Comparison of ENCODE assay signal across 9 cellular contexts in genomic region chr6:96836579-96837137, GRCh38. TPM values are rescaled to one million over a fixed set of nuclear protein-coding genes. Genes with fewer than 3 reads are reported as not detected.
DNase-seq lines count a peak whose midpoint lies in the region; ATAC-seq, FAIRE-seq and TF ChIP-seq lines count a peak whose summit lies in the region.
"Had no signal": no experiment of that assay in that cellular context is flagged by ENCODE, and none has a peak within 500 bp of the region (broad histone marks: within the 10 kb centered on the region; RNA-seq: fewer than 3 reads in every experiment).

No MANE protein-coding gene starts in this region.

- H3K9me3 ChIP-seq in HEK293 (ENCODE audit: control insufficient read depth, insufficient read depth, low read depth, low read length) (no peaks in the 10 kb centered on the region), K562 (replicated peaks; ENCODE audit: control insufficient read depth, insufficient read depth, low read depth, low read length) (no peaks in the 10 kb centered on the region), kidney (ENCODE audit: control insufficient read depth in 1 of 2, low read length in 2 of 2) (no peaks in the 10 kb centered on the region)

- no peaks in the 10 kb centered on the region for H3K9me3 Mint-ChIP-seq in activated CD8-positive, alpha-beta memory T cell treated with anti-CD3 and anti-CD28 coated beads, Interleukin-2, amount 10 ng/mL, durations not matched to agents 7 days and 5 days (ENCODE audit: low read depth)
- H3K9me3 Mint-ChIP-seq in stimulated activated naive CD8-positive, alpha-beta T cell treated with anti-CD3 and anti-CD28 coated beads, Interleukin-15, Interleukin-2, amounts not matched to agents 100 ng/mL and 50 ng/mL, for 24 hours = no peaks in the 10 kb centered on the region

- H3K4me2 ChIP-seq in K562 (ENCODE audit: insufficient read depth, low read length) = peak overlapping the region; percentile 90

- DNase-seq in activated CD8-positive, alpha-beta memory T cell treated with anti-CD3 and anti-CD28 coated beads, Interleukin-2, amount 10 ng/mL, durations not matched to agents 7 days and 5 days = no peak
- no peak for DNase-seq in activated CD8-positive, alpha-beta memory T cell treated with anti-CD3 and anti-CD28 coated beads for 24 hours
- DNase-seq in NCI-H1694 (lab: John Stamatoyannopoulos, UW) (peak; percentile 9), K562 (ENCODE audit: extremely low read depth in 1 of 4, low spot score in 3 of 4) (peak; percentile 47 to 60 (median 54)), kidney (no peak), inferior parietal cortex (ENCODE audit: extremely low spot score) (no peak)

- H3K27me3 Mint-ChIP-seq in activated CD8-positive, alpha-beta memory T cell treated with anti-CD3 and anti-CD28 coated beads, Interleukin-2, amount 10 ng/mL, durations not matched to agents 7 days and 5 days = peaks cover 51% of the 10 kb centered on the region
- peaks cover 54% of the 10 kb centered on the region for H3K27me3 Mint-ChIP-seq in stimulated activated naive CD8-positive, alpha-beta T cell treated with anti-CD3 and anti-CD28 coated beads, Interleukin-15, Interleukin-2, amounts not matched to agents 100 ng/mL and 50 ng/mL, for 24 hours

- H3K27ac Mint-ChIP-seq in activated CD8-positive, alpha-beta memory T cell treated with anti-CD3 and anti-CD28 coated beads, Interleukin-2, amount 10 ng/mL, durations not matched to agents 7 days and 5 days = peak overlapping the region; percentile 78
- peak overlapping the region; percentile 74 for H3K27ac Mint-ChIP-seq in stimulated activated naive CD8-positive, alpha-beta T cell treated with anti-CD3 and anti-CD28 coated beads, Interleukin-15, Interleukin-2, amounts not matched to agents 100 ng/mL and 50 ng/mL, for 24 hours

- peaks cover 8% of the 10 kb centered on the region for H3K4me1 ChIP-seq in HEK293 (ENCODE audit: control insufficient read depth, insufficient read depth, low read length)
- H3K4me1 ChIP-seq in K562 (replicated peaks in 1 of 2; ENCODE audit: control insufficient read depth in 2 of 2, insufficient read depth in 2 of 2, low read length in 2 of 2) = peaks cover 4 to 7% of the 10 kb centered on the region in 2 experiments; a peak in 4 of 5 replicates
- peaks cover 0 to 5% of the 10 kb centered on the region in 2 donors for H3K4me1 ChIP-seq in kidney (ENCODE audit: control insufficient read depth in 1 of 2, insufficient read depth in 1 of 2, low read depth in 1 of 2, low read length in 2 of 2)

- peak overlapping the region; percentile 88 for H3K4me3 Mint-ChIP-seq in activated CD8-positive, alpha-beta memory T cell treated with anti-CD3 and anti-CD28 coated beads, Interleukin-2, amount 10 ng/mL, durations not matched to agents 7 days and 5 days
- H3K4me3 Mint-ChIP-seq in stimulated activated naive CD8-positive, alpha-beta T cell treated with anti-CD3 and anti-CD28 coated beads, Interleukin-15, Interleukin-2, amounts not matched to agents 100 ng/mL and 50 ng/mL, for 24 hours = peak overlapping the region; percentile 89

- H3K27me3 ChIP-seq in K562 (ENCODE audit: control insufficient read depth in 2 of 2, insufficient read depth in 2 of 2, low read length in 2 of 2) = peaks cover 0 to 9% of the 10 kb centered on the region in 2 experiments; a peak in 2 of 5 replicates

- TSS peak; percentile 52 for BruUV-seq in K562 (replicated peaks; lab: Mats Ljungman, UMichigan)

- H3K79me2 ChIP-seq in K562 (ENCODE audit: control insufficient read depth, insufficient read depth, low read length) = peaks cover 37% of the 10 kb centered on the region

- no peak for TF ChIP-seq EP300 in K562 (IDR thresholded peaks at IDR 0.05; ENCODE audit: low read length)

- no peaks in the 10 kb centered on the region for H3K36me3 Mint-ChIP-seq in activated CD8-positive, alpha-beta memory T cell treated with anti-CD3 and anti-CD28 coated beads, Interleukin-2, amount 10 ng/mL, durations not matched to agents 7 days and 5 days
- H3K36me3 Mint-ChIP-seq in stimulated activated naive CD8-positive, alpha-beta T cell treated with anti-CD3 and anti-CD28 coated beads, Interleukin-15, Interleukin-2, amounts not matched to agents 100 ng/mL and 50 ng/mL, for 24 hours (ENCODE audit: low read depth) = no peaks in the 10 kb centered on the region

- intact Hi-C loops in K562 (cut with micrococcal nuclease) = loop anchor here (2.0 kb wide), 2 partner anchors 60 to 90 kb away; partner anchors contain the start of gene NDUFAF4
- intact Hi-C loops in kidney (cut with DNase I) = no loop called here

- H3K27ac ChIP-seq in HEK293 (ENCODE audit: extremely low read depth, low read depth, low read length) = peak overlapping the region; percentile 67; the same call in 1 of the 2 replicates
- peak overlapping the region; percentile 51 for H3K27ac ChIP-seq in K562 (ENCODE audit: extremely low read depth, low read depth, low read length)
- H3K27ac ChIP-seq in kidney (ENCODE audit: low read depth in 2 of 2, low read length in 2 of 2) = no peak overlapping the region
- H3K27ac ChIP-seq: epithelial cell of prostate had no signal

- no peaks in the 10 kb centered on the region for H4K20me1 ChIP-seq in K562 (replicated peaks; ENCODE audit: control insufficient read depth, insufficient read depth, low read length)

- TF ChIP-seq CTCF in HEK293 (tag by site-specific recombination; IDR thresholded peaks at IDR 0.05) = no peak
- no peak for TF ChIP-seq CTCF in K562 (IDR thresholded peaks at IDR 0.05 in 2 of 3, conservative IDR thresholded peaks at IDR 0.05 in 1 of 3; ENCODE audit: insufficient read depth in 2 of 3, low read depth in 1 of 3, low read length in 3 of 3)
- TF ChIP-seq CTCF in kidney (IDR thresholded peaks at IDR 0.05; ENCODE audit: borderline replicate concordance, extremely low read depth, insufficient read depth) = no peak

- peak; percentile 42 for FAIRE-seq in K562 (lab: Jason Lieb, UNC)
- FAIRE-seq in kidney (lab: Jason Lieb, UNC) = no peak

- in situ Hi-C loops in K562 (cut with MboI) = no loop called here

- H2AFZ ChIP-seq in K562 (ENCODE audit: low read depth, low read length) = peak overlapping the region; percentile 95

- ATAC-seq in activated CD8-positive, alpha-beta memory T cell treated with anti-CD3 and anti-CD28 coated beads, Interleukin-2, amount 10 ng/mL, durations not matched to agents 7 days and 5 days = peak; percentile 10
- ATAC-seq in K562 = peak; percentile 62

- CTCF ChIA-PET in activated CD8-positive, alpha-beta memory T cell treated with anti-CD3 and anti-CD28 coated beads, Interleukin-2, amount 10 ng/mL, durations not matched to agents 7 days and 5 days (lab: Charles Lee) = interaction anchor here (0.6 to 1.7 kb wide), 6 partner anchors 52 to 306 kb away, joined by 3 to 4 read pairs (median 3); partner anchors contain the start of gene NDUFAF4
- CTCF ChIA-PET in HEK293 (lab: Yijun Ruan, JAX) = interaction anchor here (0.7 to 2.2 kb wide), 4 partner anchors 27 to 585 kb away, joined by 3 to 9 read pairs (median 4); partner anchors contain the start of gene NDUFAF4
- CTCF ChIA-PET in K562 (lab: Yijun Ruan, JAX; ENCODE audit: low intra/inter-chr PET ratio) = interaction anchor here (0.6 kb wide), 1 partner anchor 353 kb away, joined by 3 read pairs; no protein-coding TSS in a partner anchor

- no peak for TF ChIP-seq POLR2A in K562 (conservative IDR thresholded peaks at IDR 0.05)

- H3K4me1 Mint-ChIP-seq in activated CD8-positive, alpha-beta memory T cell treated with anti-CD3 and anti-CD28 coated beads, Interleukin-2, amount 10 ng/mL, durations not matched to agents 7 days and 5 days = peaks cover 25% of the 10 kb centered on the region
- peaks cover 14% of the 10 kb centered on the region for H3K4me1 Mint-ChIP-seq in stimulated activated naive CD8-positive, alpha-beta T cell treated with anti-CD3 and anti-CD28 coated beads, Interleukin-15, Interleukin-2, amounts not matched to agents 100 ng/mL and 50 ng/mL, for 24 hours (ENCODE audit: low read depth)

- POLR2A ChIA-PET in HEK293 (lab: Yijun Ruan, JAX) = interaction anchor here (0.7 to 1.3 kb wide), 5 partner anchors 30 to 233 kb away, joined by 3 to 4 read pairs (median 3); no protein-coding TSS in a partner anchor
- POLR2A ChIA-PET in K562 (lab: Yijun Ruan, JAX) = interaction anchor here (0.7 to 1.0 kb wide), 2 partner anchors 16 to 143 kb away, joined by 3 to 4 read pairs; no protein-coding TSS in a partner anchor

- TF ChIP-seq RAD21 in K562 (CRISPR knock-in tag; conservative IDR thresholded peaks at IDR 0.05 in 1 of 2, IDR thresholded peaks at IDR 0.05 in 1 of 2) = no peak

- H3K9me1 ChIP-seq in K562 (ENCODE audit: control insufficient read depth, insufficient read depth, low read length) = no peaks in the 10 kb centered on the region

- peak overlapping the region; percentile 53 for H3K4me3 ChIP-seq in HEK293 (ENCODE audit: low read depth, low read length)
- peak overlapping the region; percentile 93 for H3K4me3 ChIP-seq in K562
- peak overlapping the region; percentile 77 to 81 for H3K4me3 ChIP-seq in kidney (ENCODE audit: low read length in 2 of 2)

- WGBS in K562 (ENCODE audit: insufficient coverage, low coverage, missing lambda C conversion rate) = under 1% methylated on average over 21 of the region's 30 CpGs

- no peaks in the 10 kb centered on the region; a peak in 1 of 3 replicates for H3K36me3 ChIP-seq in HEK293 (ENCODE audit: control insufficient read depth in 2 of 2, insufficient read depth in 1 of 2, low read length in 2 of 2)
- peaks cover 5% of the 10 kb centered on the region; the same call in 2 of the 3 replicates for H3K36me3 ChIP-seq in K562 (ENCODE audit: control insufficient read depth, insufficient read depth, low read length)
- no peaks in the 10 kb centered on the region for H3K36me3 ChIP-seq in kidney (ENCODE audit: control insufficient read depth in 1 of 2, insufficient read depth in 2 of 2, low read length in 2 of 2)

- H3K9ac ChIP-seq in K562 (ENCODE audit: insufficient read depth in 1 of 2, low read depth in 2 of 2, low read length in 2 of 2) (peak overlapping the region; percentile 73 to 95), kidney (ENCODE audit: low read length in 2 of 2) (peak overlapping the region in 1 of 2 donors; percentile 72)

RNA-seq across cellular contexts. Expression of gene GPR63, which starts 0.6 kb away (rescaled TPM):
- 1 to 10 TPM; 3.1 to 3.3 TPM for total RNA-seq in activated CD8-positive, alpha-beta memory T cell treated with anti-CD3 and anti-CD28 coated beads, Interleukin-2, amount 10 ng/mL, durations not matched to agents 7 days and 5 days
- total RNA-seq in K562 (2011; cell fraction: chromatin; rRNA removed; ENCODE audit: low replicate concordance) = 4.7 and 10.4 TPM in 2 replicates
- 2.8 and 3.4 TPM in 2 replicates for total RNA-seq in K562 (2011; cell fraction: nucleolus; rRNA removed)
- total RNA-seq in K562 (2011; cell fraction: nucleoplasm; rRNA removed) = 10.4 and 17.1 TPM in 2 replicates
- 1.6 and 2.3 TPM in 2 replicates for total RNA-seq in K562 (2014; rRNA removed)
- total RNA-seq in K562 (2014; rRNA removed; fragmentation: Illumina TruSeq; extraction: Trizol) = 4.4 and 4.7 TPM in 2 replicates
- total RNA-seq in K562 (2015; rRNA removed; fragmentation: Illumina TruSeq; extraction: Trizol) = 2.9 and 3.4 TPM in 2 replicates
- 3.6 and 3.7 TPM in 2 replicates for total RNA-seq in K562 (2021)
- 4.5 and 4.7 TPM in 2 replicates for polyA plus RNA-seq in K562 (2011; rRNA removed)
- 2.4 and 4.2 TPM in 2 replicates for polyA plus RNA-seq in K562 (2011; cell fraction: cytosol; rRNA removed)
- polyA plus RNA-seq in K562 (2011; cell fraction: nucleus; rRNA removed) = 6.6 and 6.7 TPM in 2 replicates
- polyA plus RNA-seq in K562 (2012) = 1.9 and 2.2 TPM in 2 replicates
- 3.7 and 5.1 TPM in 2 replicates for polyA plus RNA-seq in K562 (2014; fragmentation: Illumina TruSeq; extraction: Trizol)
- 1 to 10 TPM; 2.1 to 2.5 TPM for polyA plus RNA-seq in K562 (2014; fragmentation: Nextera tagmentation; extraction: Ambion mirVana)
- polyA plus RNA-seq in K562 (2014; rRNA removed) = 3.7 and 4.3 TPM in 2 replicates
- polyA minus RNA-seq in K562 (2011; rRNA and poly(A)+ RNA removed) = 4.4 and 5.5 TPM in 2 replicates
- 2.6 and 3.4 TPM in 2 replicates for polyA minus RNA-seq in K562 (2011; cell fraction: cytosol; rRNA and poly(A)+ RNA removed)
- 3.1 and 3.8 TPM in 2 replicates for polyA minus RNA-seq in K562 (2011; cell fraction: nucleus; rRNA and poly(A)+ RNA removed)
- 0.69 TPM for total RNA-seq in kidney
- polyA plus RNA-seq in kidney (ENCODE audit: insufficient read depth, low read depth, low replicate concordance) = 0.37 TPM

Comparison
In these comparisons a context has a peak if more than half of its experiments do, and no peak if none do; other contexts are left out.
1. DNase-seq: peak in NCI-H1694 (single experiment) and K562 (4 of 4); none in activated CD8-positive, alpha-beta memory T cell treated with anti-CD3 and anti-CD28 coated beads, Interleukin-2, amount 10 ng/mL, durations not matched to agents 7 days and 5 days (single experiment), activated CD8-positive, alpha-beta memory T cell treated with anti-CD3 and anti-CD28 coated beads for 24 hours (single experiment), kidney (single experiment) and inferior parietal cortex (single experiment).
2. H3K27ac ChIP-seq: peak in HEK293 (single experiment) and K562 (single experiment); none in kidney (0 of 2).
3. Peak in every context shown above with its lines, with median percentiles within 50 percentile points of each other: H3K4me3 ChIP-seq.